ENCODE assay signal across 9 cellular contexts in the genomic region with DNA sequence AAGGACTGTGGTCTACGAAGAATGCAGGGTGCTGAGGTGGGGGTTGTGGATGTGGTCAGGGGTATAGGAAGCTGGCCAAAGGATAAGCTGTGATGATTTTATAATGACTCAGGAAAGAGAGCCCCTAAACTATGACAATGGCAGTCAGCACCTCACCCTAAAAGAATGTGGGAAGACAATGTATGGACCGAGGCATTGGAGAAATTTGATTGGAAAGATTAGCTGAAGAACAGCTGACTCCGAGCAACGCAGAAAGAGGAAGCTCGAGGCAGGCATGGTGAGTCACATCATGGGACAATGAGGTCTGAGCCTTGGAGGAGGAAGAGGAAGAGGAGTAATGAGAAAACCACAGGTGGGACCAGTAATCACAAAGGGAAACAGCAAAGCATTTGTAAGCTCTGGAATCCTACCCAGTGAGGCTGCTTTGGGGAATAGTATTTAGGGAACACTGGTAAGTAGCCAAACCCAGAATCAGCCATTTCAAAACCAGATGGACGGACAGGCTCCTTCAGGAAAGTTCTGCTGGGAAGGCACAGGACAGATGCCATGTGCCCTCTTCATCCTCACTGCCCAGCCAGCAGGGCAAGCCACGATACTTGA.
DNase-seq lines count a peak whose midpoint lies in the region; FAIRE-seq and TF ChIP-seq lines count a peak whose summit lies in the region.
"Had no signal": no experiment of that assay in that cellular context is flagged by ENCODE, and none has a peak within 500 bp of the region (broad histone marks: within the 10 kb centered on the region; RNA-seq: fewer than 3 reads in every experiment).

No MANE protein-coding gene starts in this region.

- TF ChIP-seq CTCF in H1 (IDR thresholded peaks at IDR 0.05; ENCODE audit: control extremely low read depth in 1 of 3, insufficient read depth in 1 of 3, low read depth in 1 of 3, low read length in 3 of 3) (no peak), WERI-Rb-1 (IDR thresholded peaks at IDR 0.05; ENCODE audit: low read depth, low read length) (no peak), GM10266 (IDR thresholded peaks at IDR 0.05; ENCODE audit: control insufficient read depth, insufficient read depth, low read depth, missing control alignments) (no peak)

- peak overlapping the region; percentile 84 for H3K56ac ChIP-seq in H1 (replicated peaks; ENCODE audit: insufficient read length, low read depth, low read length)

- peak overlapping the region in 6 of 11 experiments; percentile 43 to 76 (median 68); a peak in 10 of 22 replicates for H3K27ac ChIP-seq in BLaER1 treated with 17β-estradiol and CSF1 and Interleukin-3, amounts not matched to agents 10 nM and 100 nM
- H3K27ac ChIP-seq in H1 (ENCODE audit: low read depth, low read length) (peak overlapping the region; percentile 85), WERI-Rb-1 (no peak overlapping the region)

- peak overlapping the region; percentile 45 for H2BK120ac ChIP-seq in H1 (replicated peaks; ENCODE audit: low read depth, low read length)

- H3K23me2 ChIP-seq in H1 (ENCODE audit: low read depth, low read length), result peaks cover 7% of the 10 kb centered on the region

- peak overlapping the region; percentile 37 for H4K5ac ChIP-seq in H1 (ENCODE audit: insufficient read length, low read depth, low read length)

- TF ChIP-seq EP300 in H1 (IDR thresholded peaks at IDR 0.05; ENCODE audit: borderline replicate concordance in 1 of 2, low read depth in 2 of 2, low read length in 2 of 2), result peak in 1 of 2 experiments; percentile 67; a peak in 1 of 3 replicates

- no peak overlapping the region for H3K4me3 ChIP-seq in BLaER1 treated with 17β-estradiol and CSF1 and Interleukin-3, amounts not matched to agents 10 nM and 100 nM
- H3K4me3 ChIP-seq in H1 (ENCODE audit: extremely low read depth in 1 of 4, insufficient read depth in 2 of 4, low read depth in 3 of 4, low read length in 4 of 4) (peak overlapping the region in 3 of 4 experiments; percentile 20 to 35 (median 26); a peak in 4 of 8 replicates), WERI-Rb-1 (ENCODE audit: low read depth, low read length) (no peak overlapping the region)

- peak in 1 of 2 experiments; percentile 6; a peak in 1 of 4 replicates for TF ChIP-seq RAD21 in H1 (IDR thresholded peaks at IDR 0.05 in 1 of 2, conservative IDR thresholded peaks at IDR 0.05 in 1 of 2; ENCODE audit: low read depth in 2 of 2, low read length in 2 of 2)

- WGBS in H1 (ENCODE audit: extremely low coverage in 1 of 2, insufficient coverage in 1 of 2, insufficient read length in 1 of 2, insufficient replicate concordance in 2 of 2, low coverage in 1 of 2, low lambda C conversion rate in 2 of 2, missing lambda C conversion rate in 1 of 2), 2 experiments, result 7% methylated on average over 7 of the region's 7 CpGs; no CpG with 5 or more reads in 1 of the 2 experiments

- H3K4ac ChIP-seq in H1 (replicated peaks; ENCODE audit: insufficient read length, low read depth, low read length), result no peak overlapping the region

- H3K9ac ChIP-seq in BLaER1 treated with 17β-estradiol and CSF1 and Interleukin-3, amounts not matched to agents 10 nM and 100 nM, result peak overlapping the region in 2 of 11 experiments; percentile 32 to 53; a peak in 4 of 22 replicates
- H3K9ac ChIP-seq in H1 (replicated peaks in 1 of 4; ENCODE audit: extremely low read depth in 1 of 4, low read depth in 3 of 4, low read length in 3 of 4), result peak overlapping the region in 3 of 4 experiments; percentile 34 to 60 (median 50); a peak in 5 of 7 replicates

- peak overlapping the region; percentile 96 for H2BK20ac ChIP-seq in H1 (ENCODE audit: low read length)

- H3K36me3 ChIP-seq in BLaER1 treated with 17β-estradiol and CSF1 and Interleukin-3, amounts not matched to agents 10 nM and 100 nM, result no peaks in the 10 kb centered on the region
- no peaks in the 10 kb centered on the region for H3K36me3 ChIP-seq in H1 (ENCODE audit: control insufficient read depth in 2 of 4, insufficient read depth in 4 of 4, low read length in 3 of 4)
- H3K36me3 ChIP-seq in WERI-Rb-1, result no peaks in the 10 kb centered on the region

- H3K14ac ChIP-seq in H1 (ENCODE audit: insufficient read length), result no peak overlapping the region

- H2AK5ac ChIP-seq in H1 (ENCODE audit: low read depth, low read length), result peak overlapping the region; percentile 99; the same call in 1 of the 2 replicates

- peak overlapping the region; percentile 99 for H4K91ac ChIP-seq in H1 (replicated peaks; ENCODE audit: insufficient read length, low read length)

- no peak overlapping the region for H3K23ac ChIP-seq in H1 (ENCODE audit: insufficient read length)

- peak; percentile 96 for FAIRE-seq in H1 (lab: Jason Lieb, UNC)
- FAIRE-seq: TTC549 had no signal

- no peak overlapping the region for H2AFZ ChIP-seq in H1 (ENCODE audit: low read length)

- no peaks in the 10 kb centered on the region for H3K9me3 ChIP-seq in BLaER1 treated with 17β-estradiol and CSF1 and Interleukin-3, amounts not matched to agents 10 nM and 100 nM (replicated peaks in 1 of 11)
- H3K9me3 ChIP-seq in H1 (ENCODE audit: insufficient read depth in 2 of 2, low read depth in 1 of 2, low read length in 1 of 2) (no peaks in the 10 kb centered on the region), WERI-Rb-1 (ENCODE audit: severe bottlenecking) (no peaks in the 10 kb centered on the region)

- peak; percentile 72 to 81 for TF ChIP-seq POLR2A in H1 (IDR thresholded peaks at IDR 0.05; ENCODE audit: control extremely low read depth in 1 of 2, low read depth in 2 of 2, low read length in 2 of 2)

- peaks cover 0 to 62% of the 10 kb centered on the region in 2 experiments; a peak in 3 of 4 replicates for H3K79me2 ChIP-seq in H1 (ENCODE audit: control insufficient read depth in 1 of 2, insufficient read depth in 2 of 2, low read length in 2 of 2)

- no peaks in the 10 kb centered on the region for H3K27me3 ChIP-seq in BLaER1 treated with 17β-estradiol and CSF1 and Interleukin-3, amounts not matched to agents 10 nM and 100 nM
- H3K27me3 ChIP-seq in H1 (replicated peaks in 1 of 4; ENCODE audit: control insufficient read depth in 3 of 4, extremely low read depth in 1 of 4, insufficient read depth in 3 of 4, low read length in 3 of 4) (no peaks in the 10 kb centered on the region), WERI-Rb-1 (ENCODE audit: insufficient read depth, low read depth, severe bottlenecking) (no peaks in the 10 kb centered on the region)

- H4K8ac ChIP-seq in H1 (ENCODE audit: extremely low read depth, insufficient read depth, low read length), result no peak overlapping the region

- POLR2A ChIA-PET in H1 (lab: Charles Lee; ENCODE audit: partially characterized antibody), result interaction anchor here (0.6 to 3.6 kb wide), 9 partner anchors 9 to 306 kb away, joined by 3 to 23 read pairs (median 3); no protein-coding TSS in a partner anchor

- H2BK15ac ChIP-seq in H1 (ENCODE audit: low read length), result peak overlapping the region; percentile 99; the same call in 1 of the 2 replicates

- H3K4me2 ChIP-seq in BLaER1 treated with 17β-estradiol and CSF1 and Interleukin-3, amounts not matched to agents 10 nM and 100 nM, result peak overlapping the region in 10 of 11 experiments; percentile 12 to 91 (median 59); a peak in 17 of 22 replicates
- peak overlapping the region; percentile 62 to 75 for H3K4me2 ChIP-seq in H1 (ENCODE audit: insufficient read depth in 1 of 2, low read depth in 2 of 2, low read length in 2 of 2)

- peaks cover 5 to 78% (median 19%) of the 10 kb centered on the region in 10 experiments for H3K4me1 ChIP-seq in BLaER1 treated with 17β-estradiol and CSF1 and Interleukin-3, amounts not matched to agents 10 nM and 100 nM
- H3K4me1 ChIP-seq in H1 (replicated peaks in 1 of 4; ENCODE audit: control insufficient read depth in 3 of 4, insufficient read depth in 4 of 4, low read length in 3 of 4), result peaks cover 14 to 24% (median 20%) of the 10 kb centered on the region in 4 experiments

- H3K18ac ChIP-seq in H1 (ENCODE audit: extremely low read depth, low read length), result peak overlapping the region; percentile 95

- peak overlapping the region; percentile 100 for H2BK12ac ChIP-seq in H1 (ENCODE audit: low read depth, low read length)

- DNase-seq in NOMO-1 treated with DMSO at 0.1 percent for 48 hours (lab: John Stamatoyannopoulos, UW; ENCODE audit: unreplicated experiment) (peak; percentile 91), H1 (ENCODE audit: low read depth in 1 of 2, low spot score in 2 of 2) (peak; percentile 65 to 86), mucosa of gallbladder (ENCODE audit: low spot score) (peak; percentile 39), WERI-Rb-1 (no peak), GM10266 (ENCODE audit: extremely low spot score) (no peak), activated T-cell treated with anti-CD3 and anti-CD28 coated beads for 4 hours (no peak)
- no peak for DNase-seq in activated CD8-positive, alpha-beta memory T cell treated with anti-CD3 and anti-CD28 coated beads, Interleukin-2, amount 50 U/mL, for 48 hours

- peak overlapping the region; percentile 99 for H2BK5ac ChIP-seq in H1 (ENCODE audit: low read depth, low read length)

- H3K79me1 ChIP-seq in H1 (ENCODE audit: low read depth, low read length), result peaks cover 8% of the 10 kb centered on the region; the same call in 1 of the 2 replicates

- CTCF ChIA-PET in H1 (lab: Charles Lee; ENCODE audit: partially characterized antibody), result interaction anchor here (1.2 to 1.3 kb wide), 2 partner anchors 51 to 150 kb away, joined by 4 read pairs; no protein-coding TSS in a partner anchor

- H4K20me1 ChIP-seq in BLaER1 treated with 17β-estradiol and CSF1 and Interleukin-3, amounts not matched to agents 10 nM and 100 nM, result no peaks in the 10 kb centered on the region
- H4K20me1 ChIP-seq in H1 (replicated peaks in 1 of 2; ENCODE audit: control insufficient read depth in 1 of 2, insufficient read depth in 2 of 2, low read length in 2 of 2), result no peaks in the 10 kb centered on the region

TF ChIP-seq in H1, 55 proteins besides CTCF, POLR2A, EP300 and RAD21 (continues in another document):
- TF ChIP-seq CEBPB (IDR thresholded peaks at IDR 0.05; ENCODE audit: low read depth, low read length) (no peak), TBP (IDR thresholded peaks at IDR 0.05; ENCODE audit: low read depth, low read length) (peak; percentile 60; the same call in 1 of the 2 replicates), MAX (IDR thresholded peaks at IDR 0.05) (peak; percentile 49), SP1 (IDR thresholded peaks at IDR 0.05; ENCODE audit: low read depth, low read length) (peak; percentile 75; the same call in 1 of the 2 replicates), ASH2L (IDR thresholded peaks at IDR 0.05; ENCODE audit: low read length) (peak; percentile 80), SIN3A (conservative IDR thresholded peaks at IDR 0.05 in 1 of 2, IDR thresholded peaks at IDR 0.05 in 1 of 2; ENCODE audit: low read depth in 1 of 2, low read length in 2 of 2) (no peak)
- TF ChIP-seq, protein P1, sequence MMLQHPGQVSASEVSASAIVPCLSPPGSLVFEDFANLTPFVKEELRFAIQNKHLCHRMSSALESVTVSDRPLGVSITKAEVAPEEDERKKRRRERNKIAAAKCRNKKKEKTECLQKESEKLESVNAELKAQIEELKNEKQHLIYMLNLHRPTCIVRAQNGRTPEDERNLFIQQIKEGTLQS (IDR thresholded peaks at IDR 0.05; ENCODE audit: insufficient read depth, low read depth, low read length), result no peak

Comparison
In these comparisons a context has a peak if more than half of its experiments do, and no peak if none do; other contexts are left out.
1. H3K4me3 ChIP-seq: peak in H1 (3 of 4); none in BLaER1 treated with 17β-estradiol and CSF1 and Interleukin-3, amounts not matched to agents 10 nM and 100 nM (0 of 10) and WERI-Rb-1 (single experiment).
2. DNase-seq: peak in NOMO-1 treated with DMSO at 0.1 percent for 48 hours (single experiment), H1 (2 of 2) and mucosa of gallbladder (single experiment); none in activated CD8-positive, alpha-beta memory T cell treated with anti-CD3 and anti-CD28 coated beads, Interleukin-2, amount 50 U/mL, for 48 hours (single experiment), WERI-Rb-1 (single experiment), GM10266 (single experiment) and activated T-cell treated with anti-CD3 and anti-CD28 coated beads for 4 hours (single experiment).